In genomic region chr5:51387854-51388320, GRCh38 we compare ENCODE assay signal across 12 cellular contexts. TPM values are rescaled to one million over a fixed set of nuclear protein-coding genes. Genes with fewer than 3 reads are reported as not detected.
A peak's percentile ranks its signal among the peaks of the same experiment; 100 is the strongest.
DNase-seq lines count a peak whose midpoint lies in the region; ATAC-seq and TF ChIP-seq lines count a peak whose summit lies in the region.
"Had no signal": no experiment of that assay in that cellular context is flagged by ENCODE, and none has a peak within 500 bp of the region (broad histone marks: within the 10 kb centered on the region; RNA-seq: fewer than 3 reads in every experiment).

No MANE protein-coding gene starts in this region.

- DNase-seq in NCI-H2171 (lab: John Stamatoyannopoulos, UW) (peak; percentile 44), fibroblast of the aortic adventitia (ENCODE audit: low read depth) (no peak), sigmoid colon (no peak), Caco-2 (no peak)
- DNase-seq in stimulated activated CD4-positive, alpha-beta T cell treated with anti-CD3 and anti-CD28 coated beads, Interleukin-4, amount 100 ng/mL, for 4 hours: no peak
- DNase-seq: cerebellar nuclear complex, KBM-7, naive B cell had no signal

- CTCF ChIA-PET in Caco-2 (lab: Charles Lee): no interaction called here

- POLR2A ChIA-PET in Caco-2 (lab: Charles Lee): no interaction called here

- peaks cover 6% of the 10 kb centered on the region for H3K36me3 Mint-ChIP-seq in Caco-2 (ENCODE audit: insufficient read depth, unreplicated experiment)
- H3K36me3 Mint-ChIP-seq: activated naive CD8-positive, alpha-beta T cell had no signal

- TF ChIP-seq CTCF in fibroblast of the aortic adventitia (IDR thresholded peaks at IDR 0.05; ENCODE audit: insufficient read depth, low read length) (no peak), sigmoid colon (IDR thresholded peaks at IDR 0.05) (no peak), Caco-2 (IDR thresholded peaks at IDR 0.05; ENCODE audit: insufficient read depth in 1 of 2, low read depth in 1 of 2, low read length in 1 of 2, severe bottlenecking in 1 of 2, unreplicated experiment in 1 of 2) (no peak)

- H3K9ac ChIP-seq in HUES6 (ENCODE audit: low read length): peak overlapping the region; percentile 13

- TF ChIP-seq POLR2A in sigmoid colon (IDR thresholded peaks at IDR 0.05): no peak

- ATAC-seq in HG03469 (IDR thresholded peaks at IDR 0.05; ENCODE audit: unreplicated experiment): no peak

- peaks cover 72% of the 10 kb centered on the region for H3K4me1 ChIP-seq in HUES6 (ENCODE audit: control insufficient read depth, insufficient read depth, low read length)
- H3K4me1 ChIP-seq in sigmoid colon: peaks cover 0 to 26% (median 15%) of the 10 kb centered on the region in 4 donors
- H3K4me1 ChIP-seq in Caco-2: no peaks in the 10 kb centered on the region

- intact Hi-C loops in sigmoid colon (cut with DNase I): loop anchor here (10.0 kb wide), 1 partner anchor 423 kb away; no protein-coding TSS in a partner anchor
- intact Hi-C loops in Caco-2 (cut with micrococcal nuclease; ENCODE audit: unreplicated experiment): loop anchor here (10.0 kb wide), 1 partner anchor 1267 kb away; no protein-coding TSS in a partner anchor

- no peak overlapping the region for H3K27ac ChIP-seq in HUES6 (ENCODE audit: low read depth, low read length)
- H3K27ac ChIP-seq in sigmoid colon: peak overlapping the region in 2 of 4 donors; percentile 83 to 86
- H3K27ac ChIP-seq: esophagus muscularis mucosa had no signal

- no peak for TF ChIP-seq EP300 in sigmoid colon (IDR thresholded peaks at IDR 0.05)

- no peak overlapping the region for H3K4me3 Mint-ChIP-seq in Caco-2 (ENCODE audit: unreplicated experiment)
- H3K4me3 Mint-ChIP-seq: activated naive CD8-positive, alpha-beta T cell; naive B cell had no signal

- H3K27ac Mint-ChIP-seq in Caco-2 (ENCODE audit: unreplicated experiment): no peak overlapping the region
- H3K27ac Mint-ChIP-seq: activated naive CD8-positive, alpha-beta T cell; naive B cell had no signal

- H3K4me1 Mint-ChIP-seq in Caco-2 (ENCODE audit: low read depth, unreplicated experiment): peaks cover 7% of the 10 kb centered on the region

- H3K4me3 ChIP-seq in HUES6 (ENCODE audit: low read depth, low read length) (peak overlapping the region; percentile 74), fibroblast of the aortic adventitia (ENCODE audit: low read depth, low read length) (peak overlapping the region; percentile 59), sigmoid colon (peak overlapping the region; percentile 27 to 42 (median 34)), Caco-2 (ENCODE audit: low read depth, low read length) (no peak overlapping the region)

- no peaks in the 10 kb centered on the region for H3K36me3 ChIP-seq in HUES6 (ENCODE audit: control insufficient read depth, insufficient read depth, low read length)
- no peaks in the 10 kb centered on the region for H3K36me3 ChIP-seq in sigmoid colon
- H3K36me3 ChIP-seq in Caco-2 (ENCODE audit: control insufficient read depth, insufficient read depth, low read length): no peaks in the 10 kb centered on the region
- H3K36me3 ChIP-seq: esophagus muscularis mucosa had no signal

- no peaks in the 10 kb centered on the region for H3K9me3 Mint-ChIP-seq in Caco-2 (ENCODE audit: unreplicated experiment)

- H3K27me3 ChIP-seq in HUES6 (ENCODE audit: control insufficient read depth, insufficient read depth, low read length) (peaks cover 98% of the 10 kb centered on the region), sigmoid colon (peaks cover 0 to 85% (median 14%) of the 10 kb centered on the region in 3 donors), Caco-2 (replicated peaks; ENCODE audit: control insufficient read depth, insufficient read depth, low read length) (peaks cover 1% of the 10 kb centered on the region)

- 12 to 31% methylated on average over 10 of the region's 10 CpGs for WGBS in sigmoid colon, 2 donors

- no peaks in the 10 kb centered on the region for H3K9me3 ChIP-seq in HUES6 (ENCODE audit: control insufficient read depth, insufficient read depth, low read depth, low read length)
- H3K9me3 ChIP-seq in sigmoid colon: no peaks in the 10 kb centered on the region
- no peaks in the 10 kb centered on the region for H3K9me3 ChIP-seq in Caco-2
- H3K9me3 ChIP-seq: esophagus muscularis mucosa had no signal

- H3K27me3 Mint-ChIP-seq in Caco-2 (ENCODE audit: insufficient read depth, unreplicated experiment): peaks cover 9% of the 10 kb centered on the region

- no TSS peak for BruUV-seq in Caco-2 (replicated peaks; lab: Mats Ljungman, UMichigan)

RNA-seq across cellular contexts. Expression of gene ISL1, which starts 4.6 kb away (rescaled TPM):
- 0.18 and 2.6 TPM in 2 replicates for total RNA-seq in fibroblast of the aortic adventitia (ENCODE audit: low replicate concordance)
- 1 to 10 TPM in 3 of 4 donors, under 1 TPM in 1; 0.81 to 1.2 (median 1.1) TPM for total RNA-seq in sigmoid colon
- 1 to 10 TPM in 1 of 3 donors, under 1 TPM in 2; 0.46 to 1.2 (median 0.48) TPM for polyA plus RNA-seq in sigmoid colon
- 0.29 and 0.88 TPM in 2 replicates for total RNA-seq in Caco-2 (2022)
- total RNA-seq: esophagus muscularis mucosa had no signal
